17 cellular contexts compared by ENCODE assay signal in genomic region chr18:25061345-25061744, GRCh38.
DNase-seq lines count a peak whose midpoint lies in the region; ATAC-seq and TF ChIP-seq lines count a peak whose summit lies in the region.
"Had no signal": no experiment of that assay in that cellular context is flagged by ENCODE, and none has a peak within 500 bp of the region (broad histone marks: within the 10 kb centered on the region; RNA-seq: fewer than 3 reads in every experiment).

No MANE protein-coding gene starts in this region.

- POLR2A ChIA-PET in WTC11 (lab: Charles Lee), result no interaction called here

- no peak overlapping the region for H3K4me3 Mint-ChIP-seq in endodermal cell
- H3K4me3 Mint-ChIP-seq in WTC11, result no peak overlapping the region
- H3K4me3 Mint-ChIP-seq: CD8-positive, alpha-beta memory T cell had no signal

- H3K4me3 ChIP-seq in endodermal cell (ENCODE audit: low read length), result no peak overlapping the region
- H3K4me3 ChIP-seq: A549; BLaER1 treated with 17β-estradiol and CSF1 and Interleukin-3, amounts not matched to agents 10 nM and 100 nM had no signal

- no peaks in the 10 kb centered on the region for H3K27me3 ChIP-seq in endodermal cell (ENCODE audit: control insufficient read depth, insufficient read depth, low read length, poor library complexity, severe bottlenecking)
- H3K27me3 ChIP-seq: BLaER1 treated with 17β-estradiol and CSF1 and Interleukin-3, amounts not matched to agents 10 nM and 100 nM had no signal

- ATAC-seq in WTC11, result no peak
- ATAC-seq in GM18517 (IDR thresholded peaks at IDR 0.05; ENCODE audit: unreplicated experiment), result no peak
- ATAC-seq: A549 had no signal

- no peak overlapping the region for H3K27ac Mint-ChIP-seq in endodermal cell
- no peak overlapping the region for H3K27ac Mint-ChIP-seq in WTC11
- H3K27ac Mint-ChIP-seq: CD8-positive, alpha-beta memory T cell had no signal

- TF ChIP-seq CTCF in endodermal cell (conservative IDR thresholded peaks at IDR 0.05), result no peak
- no peak for TF ChIP-seq CTCF in WTC11 (IDR thresholded peaks at IDR 0.05)

- H3K9me3 Mint-ChIP-seq in endodermal cell, result no peaks in the 10 kb centered on the region
- H3K9me3 Mint-ChIP-seq in WTC11, result no peaks in the 10 kb centered on the region
- H3K9me3 Mint-ChIP-seq: CD8-positive, alpha-beta memory T cell had no signal

- H3K9me3 ChIP-seq in endodermal cell (ENCODE audit: control insufficient read depth, low read length), result no peaks in the 10 kb centered on the region
- H3K9me3 ChIP-seq: A549; BLaER1 treated with 17β-estradiol and CSF1 and Interleukin-3, amounts not matched to agents 10 nM and 100 nM had no signal

- 85 to 96% methylated on average over 2 of the region's 2 CpGs for WGBS in endodermal cell (ENCODE audit: insufficient coverage in 1 of 2, insufficient read length in 1 of 2), 2 experiments

- H3K4me1 ChIP-seq in endodermal cell (ENCODE audit: control insufficient read depth, insufficient read depth, low read length), result no peaks in the 10 kb centered on the region
- H3K4me1 ChIP-seq: A549; BLaER1 treated with 17β-estradiol and CSF1 and Interleukin-3, amounts not matched to agents 10 nM and 100 nM had no signal

- peaks cover 10% of the 10 kb centered on the region for H3K4me1 Mint-ChIP-seq in endodermal cell
- H3K4me1 Mint-ChIP-seq in WTC11, result no peaks in the 10 kb centered on the region
- H3K4me1 Mint-ChIP-seq: CD8-positive, alpha-beta memory T cell had no signal

- peak; percentile 61 for DNase-seq in G401 (ENCODE audit: low spot score)
- peak; percentile 60 to 63 for DNase-seq in NCI-H1930 (lab: John Stamatoyannopoulos, UW)
- peak; percentile 100 for DNase-seq in NCI-H69 (lab: John Stamatoyannopoulos, UW)
- DNase-seq in endodermal cell, result no peak
- DNase-seq in WTC11 (ENCODE audit: low spot score), result no peak
- DNase-seq in caudate nucleus (lab: John Stamatoyannopoulos, UW), result no peak
- DNase-seq: CD8-positive, alpha-beta memory T cell; IMR-90; Karpas-422; NCI-H1105 treated with DMSO at 0.1 percent for 48 hours; NCI-H526; RPMI8226; SIG-M5; T-helper 2 cell had no signal

- CTCF ChIA-PET in WTC11 (lab: Charles Lee), result no interaction called here

- H3K9ac ChIP-seq in endodermal cell (ENCODE audit: extremely low read depth, low read length, poor library complexity, severe bottlenecking), result no peak overlapping the region
- H3K9ac ChIP-seq: BLaER1 treated with 17β-estradiol and CSF1 and Interleukin-3, amounts not matched to agents 10 nM and 100 nM had no signal

- no peaks in the 10 kb centered on the region for H3K36me3 ChIP-seq in endodermal cell (ENCODE audit: control insufficient read depth, insufficient read depth, low read length)
- H3K36me3 ChIP-seq: BLaER1 treated with 17β-estradiol and CSF1 and Interleukin-3, amounts not matched to agents 10 nM and 100 nM had no signal

- in situ Hi-C loops in G401 (cut with HindIII; ENCODE audit: low sequenced_read_pairs), result no loop called here

- H3K36me3 Mint-ChIP-seq in endodermal cell (ENCODE audit: low read depth), result no peaks in the 10 kb centered on the region
- H3K36me3 Mint-ChIP-seq in WTC11, result no peaks in the 10 kb centered on the region
- H3K36me3 Mint-ChIP-seq: CD8-positive, alpha-beta memory T cell had no signal

- H3K27ac ChIP-seq in endodermal cell (ENCODE audit: low read depth, low read length) (peak overlapping the region; percentile 36), caudate nucleus (ENCODE audit: low read depth, low read length) (no peak overlapping the region)
- H3K27ac ChIP-seq: A549; BLaER1 treated with 17β-estradiol and CSF1 and Interleukin-3, amounts not matched to agents 10 nM and 100 nM had no signal

- peaks cover 4% of the 10 kb centered on the region for H3K27me3 Mint-ChIP-seq in endodermal cell (ENCODE audit: insufficient read depth)
- H3K27me3 Mint-ChIP-seq in WTC11 (ENCODE audit: low read depth), result 0 out of 2 replicates have a peak, but pooled peaks cover under 1% of the 10 kb centered on the region
- H3K27me3 Mint-ChIP-seq: CD8-positive, alpha-beta memory T cell had no signal

TF ChIP-seq in WTC11, 78 proteins besides CTCF, POLR2A, EP300 and RAD21:
- TF ChIP-seq ZNF512 (CRISPR knock-in tag; IDR thresholded peaks at IDR 0.05; ENCODE audit: borderline replicate concordance), result no peak
- no peak for TF ChIP-seq FOXP4 (CRISPR knock-in tag; IDR thresholded peaks at IDR 0.05)
- no peak for TF ChIP-seq NR2C2 (CRISPR knock-in tag; IDR thresholded peaks at IDR 0.05)

Comparison
In these comparisons a context has a peak if more than half of its experiments do, and no peak if none do; other contexts are left out.
1. DNase-seq: peak in G401 (single experiment), NCI-H1930 (2 of 2) and NCI-H69 (single experiment); none in endodermal cell (single experiment), WTC11 (single experiment) and caudate nucleus (0 of 61).